Comparison of ENCODE assay signal across 21 cellular contexts in genomic region chr2:86019121-86019520, GRCh38.
DNase-seq lines count a peak whose midpoint lies in the region; ATAC-seq and TF ChIP-seq lines count a peak whose summit lies in the region.
"Had no signal": no experiment of that assay in that cellular context is flagged by ENCODE, and none has a peak within 500 bp of the region (broad histone marks: within the 10 kb centered on the region; RNA-seq: fewer than 3 reads in every experiment).

No MANE protein-coding gene starts in this region.

- no peak overlapping the region for H3K27ac ChIP-seq in CD4-positive, alpha-beta memory T cell (ENCODE audit: low read depth, low read length)
- H3K27ac ChIP-seq in PC-3 (ENCODE audit: low read length) (no peak overlapping the region), right atrium auricular region (no peak overlapping the region), osteoblast (ENCODE audit: low read depth, low read length) (no peak overlapping the region), esophagus squamous epithelium (no peak overlapping the region)
- H3K27ac ChIP-seq: SJCRH30 had no signal

- no peaks in the 10 kb centered on the region for H3K9me3 ChIP-seq in CD4-positive, alpha-beta memory T cell (ENCODE audit: control insufficient read depth in 1 of 2, low read length in 2 of 2)
- no peaks in the 10 kb centered on the region for H3K9me3 ChIP-seq in PC-3 (ENCODE audit: low read length)
- peaks cover 0 to 8% of the 10 kb centered on the region in 2 donors for H3K9me3 ChIP-seq in right atrium auricular region
- peaks cover 5% of the 10 kb centered on the region for H3K9me3 ChIP-seq in osteoblast (ENCODE audit: low read depth, low read length)
- H3K9me3 ChIP-seq in esophagus squamous epithelium, result peaks cover 0 to 10% (median 9%) of the 10 kb centered on the region in 3 donors
- H3K9me3 ChIP-seq: HAP-1 had no signal

- CTCF ChIA-PET in CD4-positive, alpha-beta memory T cell (lab: Charles Lee; ENCODE audit: partially characterized antibody), result interaction anchor here (1.1 kb wide), 1 partner anchor 17 kb away, joined by 4 read pairs; no protein-coding TSS in a partner anchor
- CTCF ChIA-PET in PC-3 (lab: Charles Lee), result interaction anchor here (0.6 kb wide), 1 partner anchor 41 kb away, joined by 3 read pairs; no protein-coding TSS in a partner anchor

- TF ChIP-seq CTCF in PC-3 (conservative IDR thresholded peaks at IDR 0.05; ENCODE audit: low read depth, low read length) (no peak), right atrium auricular region (IDR thresholded peaks at IDR 0.05) (no peak), osteoblast (IDR thresholded peaks at IDR 0.05; ENCODE audit: extremely low read depth, low read depth, low read length) (no peak), esophagus squamous epithelium (IDR thresholded peaks at IDR 0.05) (no peak)

- no peaks in the 10 kb centered on the region for H3K36me3 ChIP-seq in CD4-positive, alpha-beta memory T cell (ENCODE audit: insufficient read depth, low read length)
- no peaks in the 10 kb centered on the region for H3K36me3 ChIP-seq in PC-3 (ENCODE audit: low read depth, low read length)
- no peaks in the 10 kb centered on the region for H3K36me3 ChIP-seq in right atrium auricular region
- peaks cover 3% of the 10 kb centered on the region for H3K36me3 ChIP-seq in osteoblast (ENCODE audit: insufficient read depth, low read length)
- H3K36me3 ChIP-seq in esophagus squamous epithelium, result peaks cover 0 to 3% (median 0%) of the 10 kb centered on the region in 3 donors
- H3K36me3 ChIP-seq: HAP-1 had no signal

- H2AFZ ChIP-seq in PC-3 (ENCODE audit: low read length) (no peak overlapping the region), osteoblast (ENCODE audit: low read length) (no peak overlapping the region)

- no peak overlapping the region for H3K4me3 ChIP-seq in CD4-positive, alpha-beta memory T cell (ENCODE audit: low read length in 2 of 2)
- H3K4me3 ChIP-seq in PC-3 (ENCODE audit: low read length), result no peak overlapping the region
- no peak overlapping the region for H3K4me3 ChIP-seq in right atrium auricular region
- H3K4me3 ChIP-seq in osteoblast (ENCODE audit: insufficient read depth, low read length), result no peak overlapping the region
- no peak overlapping the region for H3K4me3 ChIP-seq in esophagus squamous epithelium
- H3K4me3 ChIP-seq: HAP-1, SJCRH30 had no signal

- H3K79me2 ChIP-seq in PC-3 (ENCODE audit: low read length) (no peaks in the 10 kb centered on the region), osteoblast (ENCODE audit: insufficient read depth, low read length) (no peaks in the 10 kb centered on the region)

- peaks cover 0 to 6% (median 5%) of the 10 kb centered on the region in 8 donors for H3K9me3 Mint-ChIP-seq in CD4-positive, alpha-beta memory T cell
- peaks cover 5% of the 10 kb centered on the region for H3K9me3 Mint-ChIP-seq in stimulated activated memory B cell treated with anti-CD40 and anti-IgM and Interleukin-4, amounts not matched to agents 10 μg/mL and 1 μg/mL and 100 μg/mL, for 72 hours

- no peaks in the 10 kb centered on the region for H3K9me2 ChIP-seq in PC-3 (replicated peaks; ENCODE audit: low read length)

- H3K27me3 Mint-ChIP-seq in CD4-positive, alpha-beta memory T cell, result no peaks in the 10 kb centered on the region
- no peaks in the 10 kb centered on the region for H3K27me3 Mint-ChIP-seq in stimulated activated memory B cell treated with anti-CD40 and anti-IgM and Interleukin-4, amounts not matched to agents 10 μg/mL and 1 μg/mL and 100 μg/mL, for 72 hours
- H3K27me3 Mint-ChIP-seq: CD4-positive, CD25-positive, alpha-beta regulatory T cell had no signal

- ATAC-seq in PC-3, result no peak
- peak; percentile 50 for ATAC-seq in esophagus mucosa
- ATAC-seq in stimulated activated memory B cell treated with anti-CD40 and anti-IgM and Interleukin-4, amounts not matched to agents 10 μg/mL and 1 μg/mL and 100 μg/mL, for 72 hours, result no peak

- BruUV-seq in PC-3 (replicated peaks; lab: Mats Ljungman, UMichigan), result no TSS peak

- no peaks in the 10 kb centered on the region for H3F3A ChIP-seq in PC-3 (ENCODE audit: low read length, unreplicated experiment)

- H3K9ac ChIP-seq in PC-3 (ENCODE audit: low read length), result no peak overlapping the region

- intact Hi-C loops in CD4-positive, alpha-beta memory T cell (cut with micrococcal nuclease), result no loop called here
- intact Hi-C loops in PC-3 (cut with micrococcal nuclease) (no loop called here), esophagus squamous epithelium (cut with DNase I) (no loop called here)

- peaks cover 14% of the 10 kb centered on the region for H3K4me1 ChIP-seq in CD4-positive, alpha-beta memory T cell (ENCODE audit: insufficient read depth, low read length)
- H3K4me1 ChIP-seq in PC-3 (ENCODE audit: insufficient read depth, low read length), result peaks cover 3% of the 10 kb centered on the region; the same call in 1 of the 2 replicates
- peaks cover 0 to 19% of the 10 kb centered on the region in 2 donors for H3K4me1 ChIP-seq in right atrium auricular region
- H3K4me1 ChIP-seq in osteoblast (ENCODE audit: insufficient read depth, low read length), result peaks cover 10% of the 10 kb centered on the region
- peaks cover 0 to 16% (median 6%) of the 10 kb centered on the region in 3 donors for H3K4me1 ChIP-seq in esophagus squamous epithelium
- H3K4me1 ChIP-seq: HAP-1 had no signal

- H3K4me3 Mint-ChIP-seq in CD4-positive, alpha-beta memory T cell, result peak overlapping the region in 1 of 8 donors; percentile 26
- H3K4me3 Mint-ChIP-seq in stimulated activated memory B cell treated with anti-CD40 and anti-IgM and Interleukin-4, amounts not matched to agents 10 μg/mL and 1 μg/mL and 100 μg/mL, for 72 hours, result no peak overlapping the region
- H3K4me3 Mint-ChIP-seq: CD4-positive, CD25-positive, alpha-beta regulatory T cell had no signal

- no peak for TF ChIP-seq POLR2A in esophagus squamous epithelium (IDR thresholded peaks at IDR 0.05)

- peaks cover 6 to 19% (median 11%) of the 10 kb centered on the region in 4 donors for H3K4me1 Mint-ChIP-seq in CD4-positive, alpha-beta memory T cell
- peaks cover 59% of the 10 kb centered on the region for H3K4me1 Mint-ChIP-seq in stimulated activated memory B cell treated with anti-CD40 and anti-IgM and Interleukin-4, amounts not matched to agents 10 μg/mL and 1 μg/mL and 100 μg/mL, for 72 hours

- 65 to 86% methylated on average over 5 of the region's 5 CpGs for WGBS in esophagus squamous epithelium, 2 donors

- peaks cover 2 to 5% of the 10 kb centered on the region in 2 donors for H3K36me3 Mint-ChIP-seq in CD4-positive, alpha-beta memory T cell
- peaks cover 9% of the 10 kb centered on the region for H3K36me3 Mint-ChIP-seq in stimulated activated memory B cell treated with anti-CD40 and anti-IgM and Interleukin-4, amounts not matched to agents 10 μg/mL and 1 μg/mL and 100 μg/mL, for 72 hours

- no peak for DNase-seq in CD4-positive, alpha-beta memory T cell
- DNase-seq in PC-3 (peak; percentile 33), right atrium auricular region (ENCODE audit: low spot score) (no peak), osteoblast (ENCODE audit: insufficient read length, low spot score, missing footprints) (no peak), esophagus squamous epithelium (lab: John Stamatoyannopoulos, UW) (no peak)
- DNase-seq: ACHN; AML-193; CD4-positive, CD25-positive, alpha-beta regulatory T cell; DMS79; Kasumi-1; MM.1S; NCI-H187; NCI-H345; NCI-H526; NK-92 treated with Interleukin-12 subunit alpha and Interleukin-12 subunit beta, amount 100 ng/mL, for 24 hours; OCI-M1; RPMI8226; SJCRH30 had no signal

- H4K20me1 ChIP-seq in PC-3 (ENCODE audit: low read length) (no peaks in the 10 kb centered on the region), osteoblast (ENCODE audit: insufficient read depth, low read length) (peaks cover 4% of the 10 kb centered on the region)

- H3K27ac Mint-ChIP-seq in CD4-positive, alpha-beta memory T cell, result peak overlapping the region in 5 of 7 donors; percentile 53 to 70 (median 65)
- H3K27ac Mint-ChIP-seq in stimulated activated memory B cell treated with anti-CD40 and anti-IgM and Interleukin-4, amounts not matched to agents 10 μg/mL and 1 μg/mL and 100 μg/mL, for 72 hours, result peak overlapping the region; percentile 77

- H3K27me3 ChIP-seq in CD4-positive, alpha-beta memory T cell (ENCODE audit: insufficient read depth, low read length), result no peaks in the 10 kb centered on the region
- H3K27me3 ChIP-seq in PC-3 (ENCODE audit: low read length), result no peaks in the 10 kb centered on the region
- no peaks in the 10 kb centered on the region for H3K27me3 ChIP-seq in right atrium auricular region
- no peaks in the 10 kb centered on the region for H3K27me3 ChIP-seq in osteoblast (ENCODE audit: insufficient read depth, low read length)
- H3K27me3 ChIP-seq in esophagus squamous epithelium, result no peaks in the 10 kb centered on the region
- H3K27me3 ChIP-seq: SJCRH30 had no signal

- no peak overlapping the region for H3K4me2 ChIP-seq in PC-3 (ENCODE audit: low read length)
- H3K4me2 ChIP-seq in osteoblast (ENCODE audit: insufficient read depth, low read length), result no peak overlapping the region

- POLR2A ChIA-PET in CD4-positive, alpha-beta memory T cell (lab: Charles Lee; ENCODE audit: partially characterized antibody), result interaction anchor here (0.8 kb wide), 1 partner anchor 19 kb away, joined by 3 read pairs; no protein-coding TSS in a partner anchor
- POLR2A ChIA-PET in PC-3 (lab: Charles Lee; ENCODE audit: unreplicated experiment), result no interaction called here
